ENCODE assay signal across 28 cellular contexts in genomic region chr3:65712156-65712555, GRCh38.
DNase-seq lines count a peak whose midpoint lies in the region.
"Had no signal": no experiment of that assay in that cellular context is flagged by ENCODE, and none has a peak within 500 bp of the region (broad histone marks: within the 10 kb centered on the region; RNA-seq: fewer than 3 reads in every experiment).

No MANE protein-coding gene starts in this region.

- no peaks in the 10 kb centered on the region for H3K9me2 ChIP-seq in Karpas-422 (replicated peaks; ENCODE audit: insufficient read depth, low read length)

- H3K4me3 ChIP-seq in rectal smooth muscle tissue (ENCODE audit: low read length) (no peak overlapping the region), Karpas-422 (ENCODE audit: low read length) (no peak overlapping the region)
- H3K4me3 ChIP-seq: BLaER1, skin epidermis, tibial nerve had no signal

- H3K27ac ChIP-seq in rectal smooth muscle tissue (ENCODE audit: low read depth, low read length) (peak overlapping the region; percentile 30), Karpas-422 (ENCODE audit: low read length) (no peak overlapping the region)
- H3K27ac ChIP-seq: BLaER1, epithelial cell of prostate, skin epidermis had no signal

- no peaks in the 10 kb centered on the region for H3K79me2 ChIP-seq in Karpas-422 (ENCODE audit: low read length)

- no peaks in the 10 kb centered on the region for H3K27me3 Mint-ChIP-seq in T-helper 2 cell treated with Interferon-gamma antibody and Interleukin-4, amounts not matched to agents 5 μg/mL and 100 μg/mL, for 36 hours (ENCODE audit: low read depth)
- H3K27me3 Mint-ChIP-seq: activated B cell treated with CpG ODN at 0.5 μM for 24 hours; activated CD8-positive, alpha-beta memory T cell treated with anti-CD3 and anti-CD28 coated beads, Interleukin-2, amount 10 ng/mL, durations not matched to agents 7 days and 5 days had no signal

- no peaks in the 10 kb centered on the region for H3K36me3 ChIP-seq in rectal smooth muscle tissue (ENCODE audit: control insufficient read depth, insufficient read depth, low read length)
- no peaks in the 10 kb centered on the region for H3K36me3 ChIP-seq in Karpas-422 (ENCODE audit: insufficient read depth, low read length)
- H3K36me3 ChIP-seq: BLaER1, tibial nerve had no signal

- no peaks in the 10 kb centered on the region for H3K9me3 Mint-ChIP-seq in T-helper 2 cell treated with Interferon-gamma antibody and Interleukin-4, amounts not matched to agents 5 μg/mL and 100 μg/mL, for 36 hours
- H3K9me3 Mint-ChIP-seq: activated B cell treated with CpG ODN at 0.5 μM for 24 hours had no signal

- H3K4me3 Mint-ChIP-seq in T-helper 2 cell treated with Interferon-gamma antibody and Interleukin-4, amounts not matched to agents 5 μg/mL and 100 μg/mL, for 36 hours: no peak overlapping the region
- H3K4me3 Mint-ChIP-seq: activated B cell treated with CpG ODN at 0.5 μM for 24 hours; activated CD8-positive, alpha-beta memory T cell treated with anti-CD3 and anti-CD28 coated beads, Interleukin-2, amount 10 ng/mL, durations not matched to agents 7 days and 5 days; mesothelial cell of epicardium; natural killer cell had no signal

- H2AFZ ChIP-seq in Karpas-422 (ENCODE audit: low read length): no peak overlapping the region

- no peaks in the 10 kb centered on the region for H3K9me3 ChIP-seq in Karpas-422 (ENCODE audit: low read length)
- H3K9me3 ChIP-seq: tibial nerve had no signal

- H3K36me3 Mint-ChIP-seq in T-helper 2 cell treated with Interferon-gamma antibody and Interleukin-4, amounts not matched to agents 5 μg/mL and 100 μg/mL, for 36 hours (ENCODE audit: low read depth): no peaks in the 10 kb centered on the region
- H3K36me3 Mint-ChIP-seq: activated CD8-positive, alpha-beta memory T cell treated with anti-CD3 and anti-CD28 coated beads, Interleukin-2, amount 10 ng/mL, durations not matched to agents 7 days and 5 days; natural killer cell had no signal

- no peak overlapping the region for H3K4me2 ChIP-seq in Karpas-422 (ENCODE audit: low read depth, low read length, poor library complexity, severe bottlenecking)
- H3K4me2 ChIP-seq: BLaER1 had no signal

- H3K27ac Mint-ChIP-seq in T-helper 2 cell treated with Interferon-gamma antibody and Interleukin-4, amounts not matched to agents 5 μg/mL and 100 μg/mL, for 36 hours: no peak overlapping the region
- H3K27ac Mint-ChIP-seq: activated B cell treated with CpG ODN at 0.5 μM for 24 hours; activated CD8-positive, alpha-beta memory T cell treated with anti-CD3 and anti-CD28 coated beads, Interleukin-2, amount 10 ng/mL, durations not matched to agents 7 days and 5 days; mesothelial cell of epicardium; natural killer cell had no signal

- no peak overlapping the region for H3K9ac ChIP-seq in rectal smooth muscle tissue (ENCODE audit: low read length)
- no peak overlapping the region for H3K9ac ChIP-seq in Karpas-422 (ENCODE audit: low read length)
- H3K9ac ChIP-seq: BLaER1 had no signal

- no peaks in the 10 kb centered on the region for H3K4me1 ChIP-seq in rectal smooth muscle tissue (ENCODE audit: control insufficient read depth, insufficient read depth, low read length)
- H3K4me1 ChIP-seq in Karpas-422 (ENCODE audit: low read length): no peaks in the 10 kb centered on the region

- no peaks in the 10 kb centered on the region for H3K27me3 ChIP-seq in rectal smooth muscle tissue (ENCODE audit: control insufficient read depth, insufficient read depth, low read length)
- H3K27me3 ChIP-seq in Karpas-422 (ENCODE audit: low read length): no peaks in the 10 kb centered on the region
- H3K27me3 ChIP-seq: BLaER1, tibial nerve had no signal

- H3K4me1 Mint-ChIP-seq in T-helper 2 cell treated with Interferon-gamma antibody and Interleukin-4, amounts not matched to agents 5 μg/mL and 100 μg/mL, for 36 hours (ENCODE audit: low read depth): no peaks in the 10 kb centered on the region
- H3K4me1 Mint-ChIP-seq: activated B cell treated with CpG ODN at 0.5 μM for 24 hours; activated CD8-positive, alpha-beta memory T cell treated with anti-CD3 and anti-CD28 coated beads, Interleukin-2, amount 10 ng/mL, durations not matched to agents 7 days and 5 days; natural killer cell had no signal

- DNase-seq in EL: peak; percentile 27
- DNase-seq in RPMI7951 (ENCODE audit: low read depth): peak; percentile 29
- DNase-seq in fibroblast of gingiva (ENCODE audit: low read depth): peak; percentile 5
- no peak for DNase-seq in Karpas-422
- DNase-seq in DMS 273 treated with DMSO at 0.1 percent for 48 hours (lab: John Stamatoyannopoulos, UW): no peak
- no peak for DNase-seq in T-helper 2 cell treated with Interferon-gamma antibody and Interleukin-4, amounts not matched to agents 5 μg/mL and 100 μg/mL, for 36 hours (ENCODE audit: low spot score)
- DNase-seq in germinal center (ENCODE audit: low spot score): no peak
- DNase-seq: activated B cell treated with CpG ODN at 0.5 μM for 24 hours; activated CD4-positive, alpha-beta T cell treated with anti-CD3 and anti-CD28 coated beads, Interleukin-2, amount 50 U/mL, for 1 hour; activated CD8-positive, alpha-beta memory T cell treated with anti-CD3 and anti-CD28 coated beads, Interleukin-2, amount 10 ng/mL, durations not matched to agents 7 days and 5 days; activated naive CD4-positive, alpha-beta T cell; activated T-cell treated with anti-CD3 and anti-CD28 coated beads, Interleukin-2, amount 50 U/mL, for 48 hours; DMS53; effector CD4-positive, alpha-beta T cell; glutamatergic neuron; natural killer cell; NCI-H2029; NCI-H526; occipital lobe; SIG-M5; stimulated activated CD4-positive, alpha-beta T cell treated with anti-CD3 and anti-CD28 coated beads, Interleukin-1b, Interleukin-23, amount 100 ng/mL, for 48 hours; T1000 had no signal

- H4K20me1 ChIP-seq in Karpas-422 (ENCODE audit: insufficient read depth, low read depth, low read length): no peaks in the 10 kb centered on the region
- H4K20me1 ChIP-seq: BLaER1 had no signal

Comparison
In these comparisons a context has a peak if more than half of its experiments do, and no peak if none do; other contexts are left out.
1. DNase-seq: peak in EL (single experiment), RPMI7951 (single experiment) and fibroblast of gingiva (single experiment); none in Karpas-422 (single experiment), DMS 273 treated with DMSO at 0.1 percent for 48 hours (single experiment), T-helper 2 cell treated with Interferon-gamma antibody and Interleukin-4, amounts not matched to agents 5 μg/mL and 100 μg/mL, for 36 hours (single experiment) and germinal center (single experiment).